Comparison of ENCODE assay signal across 8 cellular contexts in the genomic region with DNA sequence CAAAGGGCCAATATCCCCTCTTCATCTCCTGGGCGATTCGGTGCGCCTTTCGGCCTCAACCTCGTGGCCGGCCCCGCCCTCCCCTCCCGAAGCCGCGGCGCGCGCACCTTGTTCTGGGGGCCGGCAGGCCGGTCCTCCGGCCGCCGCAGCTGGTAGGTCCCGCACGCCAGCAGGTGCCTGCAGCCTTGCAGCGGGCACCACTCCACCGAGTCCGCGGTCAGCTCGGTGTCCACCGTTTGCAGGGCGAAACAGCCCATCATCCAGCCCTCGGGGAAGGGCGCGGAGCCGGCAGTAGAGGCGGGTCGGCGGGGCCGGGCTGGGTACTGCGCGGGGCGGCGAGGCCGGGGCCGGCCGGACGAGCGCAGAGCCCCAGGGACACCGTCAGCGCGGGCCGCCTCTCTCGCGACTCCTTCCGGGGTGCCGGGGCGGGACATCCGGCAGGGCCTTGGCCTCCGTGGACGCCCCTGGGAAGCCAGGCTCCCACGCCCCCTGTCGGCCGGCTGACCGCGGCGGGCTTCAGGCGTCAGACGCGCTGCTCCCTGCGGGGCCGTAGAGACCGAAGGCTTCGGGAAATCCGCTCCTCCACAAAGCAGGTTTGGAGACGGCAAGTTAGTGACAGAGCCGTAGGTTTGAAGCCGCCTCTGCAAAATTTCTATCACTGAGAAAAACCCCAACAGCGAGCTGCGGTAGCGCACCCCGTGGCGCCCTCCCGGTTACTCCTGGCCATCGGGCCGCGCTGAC. TPM values are rescaled to one million over a fixed set of nuclear protein-coding genes. Genes with fewer than 3 reads are reported as not detected.
A peak's percentile ranks its signal among the peaks of the same experiment; 100 is the strongest.
DNase-seq lines count a peak whose midpoint lies in the region; ATAC-seq, FAIRE-seq and TF ChIP-seq lines count a peak whose summit lies in the region.

TSS of gene DPH7 (minus strand) at position 408 of the 741 bp plus-strand sequence. CDS start at position 260, 148 bp downstream.

- DNase-seq in H7 = peak; percentile 99
- peak; percentile 91 for DNase-seq in M059J (ENCODE audit: low read depth)
- DNase-seq in SHP77 (lab: John Stamatoyannopoulos, UW) = peak; percentile 92 to 93
- peak; percentile 98 for DNase-seq in activated gamma-delta T cell treated with Interleukin-2 at 50 U/mL for 16 hours
- DNase-seq in foreskin keratinocyte = peak; percentile 69 to 82

- peak within 1 kb of the TSS; percentile 73 for H2AFZ ChIP-seq in neuron (ENCODE audit: low read depth, low read length)

- H3K27ac ChIP-seq in foreskin keratinocyte (peak within 1 kb of the TSS; percentile 34), subcutaneous abdominal adipose tissue (ENCODE audit: low read depth, low read length) (peak within 1 kb of the TSS; percentile 57)

- no peaks in the 10 kb centered on the region for H3K9me3 ChIP-seq in neuron (ENCODE audit: low read length)
- H3K9me3 ChIP-seq in subcutaneous abdominal adipose tissue (ENCODE audit: control insufficient read depth in 5 of 5, low read length in 5 of 5) = no peaks in the 10 kb centered on the region

- H3K27me3 ChIP-seq in H7 (ENCODE audit: control insufficient read depth, insufficient read depth, low read length) (no peaks in the 10 kb centered on the region), foreskin keratinocyte (no peaks in the 10 kb centered on the region), neuron (ENCODE audit: insufficient read depth, low read length) (no peaks in the 10 kb centered on the region), subcutaneous abdominal adipose tissue (ENCODE audit: control insufficient read depth in 5 of 5, insufficient read depth in 4 of 5, low read length in 5 of 5) (no peaks in the 10 kb centered on the region)

- TF ChIP-seq CTCF in foreskin keratinocyte (conservative IDR thresholded peaks at IDR 0.05) = peak; percentile 99

- H3K4me1 ChIP-seq in foreskin keratinocyte (peaks cover 11% of the 10 kb centered on the region), neuron (ENCODE audit: insufficient read depth, low read length) (peaks cover 12% of the 10 kb centered on the region), subcutaneous abdominal adipose tissue (ENCODE audit: control insufficient read depth in 5 of 5, insufficient read depth in 5 of 5, low read length in 5 of 5) (peaks cover 5 to 35% (median 26%) of the 10 kb centered on the region in 5 donors)

- H3K4me3 ChIP-seq in H7 (ENCODE audit: insufficient read depth, low read depth, low read length) (peak within 1 kb of the TSS; percentile 96), neuron (ENCODE audit: low read length) (peak within 1 kb of the TSS; percentile 86), subcutaneous abdominal adipose tissue (ENCODE audit: low read depth in 1 of 5, low read length in 5 of 5) (peak within 1 kb of the TSS; percentile 40 to 92 (median 87))

- H3K9ac ChIP-seq in subcutaneous abdominal adipose tissue (ENCODE audit: low read length in 5 of 5) = peak within 1 kb of the TSS; percentile 68 to 86 (median 84)

- H3K36me3 ChIP-seq in H7 (replicated peaks; ENCODE audit: control insufficient read depth, insufficient read depth, low read length) = peaks cover 33% of the 10 kb centered on the region
- H3K36me3 ChIP-seq in neuron (ENCODE audit: insufficient read depth, low read length) = peaks cover 47% of the 10 kb centered on the region
- peaks cover 0 to 51% (median 50%) of the 10 kb centered on the region in 5 donors for H3K36me3 ChIP-seq in subcutaneous abdominal adipose tissue (ENCODE audit: control insufficient read depth in 5 of 5, insufficient read depth in 5 of 5, low read length in 5 of 5)

- FAIRE-seq in G401.6 (lab: Jason Lieb, UNC) = peak; percentile 8

- peak; percentile 91 for ATAC-seq in foreskin keratinocyte

RNA-seq across cellular contexts. Expression of gene DPH7, which starts in this region (rescaled TPM):
- 41.8 and 49.1 TPM in 2 replicates for total RNA-seq in H7 (2014; rRNA removed; shearing (Covaris generic))
- total RNA-seq in M059J (2014; rRNA removed; shearing (Covaris generic)) = 20.8 and 25.5 TPM in 2 replicates
- 29.6 and 30.2 TPM in 2 replicates for total RNA-seq in foreskin keratinocyte
- 27.2 and 28.9 TPM in 2 replicates for polyA plus RNA-seq in foreskin keratinocyte

Comparison
In these comparisons a context has a peak if more than half of its experiments do, and no peak if none do; other contexts are left out.
1. Peak in every context shown above with its lines: DNase-seq, ATAC-seq, H3K4me3 ChIP-seq and H3K27ac ChIP-seq.